ENCODE assay signal across 2 cellular contexts in the genomic region with DNA sequence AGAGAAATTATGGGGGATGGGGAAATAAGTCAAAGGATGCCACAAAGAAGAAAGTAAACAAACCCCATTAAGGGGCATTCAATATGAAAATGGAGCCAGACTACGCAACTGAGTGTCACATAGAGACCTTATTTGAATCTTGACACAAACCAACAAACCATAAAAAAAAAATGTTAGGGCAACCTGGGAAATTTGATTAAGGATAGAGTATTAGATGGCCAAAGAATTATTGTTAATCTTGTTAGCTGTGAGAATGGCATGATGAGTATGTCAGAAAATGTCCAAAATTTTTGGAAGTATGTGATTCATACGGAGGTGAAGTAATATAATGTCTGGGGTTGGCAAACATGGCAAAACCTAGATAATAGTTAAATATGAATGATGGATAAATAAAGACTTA.
A peak's percentile ranks its signal among the peaks of the same experiment; 100 is the strongest.
TF ChIP-seq lines count a peak whose summit lies in the region.

No MANE protein-coding gene starts in this region.

TF ChIP-seq in SK-N-SH treated with all-trans-retinoic acid at 6 μM for 48 hours, 23 proteins besides CTCF, POLR2A, EP300 and RAD21 (continued from another document):
- TF ChIP-seq, protein P1, sequence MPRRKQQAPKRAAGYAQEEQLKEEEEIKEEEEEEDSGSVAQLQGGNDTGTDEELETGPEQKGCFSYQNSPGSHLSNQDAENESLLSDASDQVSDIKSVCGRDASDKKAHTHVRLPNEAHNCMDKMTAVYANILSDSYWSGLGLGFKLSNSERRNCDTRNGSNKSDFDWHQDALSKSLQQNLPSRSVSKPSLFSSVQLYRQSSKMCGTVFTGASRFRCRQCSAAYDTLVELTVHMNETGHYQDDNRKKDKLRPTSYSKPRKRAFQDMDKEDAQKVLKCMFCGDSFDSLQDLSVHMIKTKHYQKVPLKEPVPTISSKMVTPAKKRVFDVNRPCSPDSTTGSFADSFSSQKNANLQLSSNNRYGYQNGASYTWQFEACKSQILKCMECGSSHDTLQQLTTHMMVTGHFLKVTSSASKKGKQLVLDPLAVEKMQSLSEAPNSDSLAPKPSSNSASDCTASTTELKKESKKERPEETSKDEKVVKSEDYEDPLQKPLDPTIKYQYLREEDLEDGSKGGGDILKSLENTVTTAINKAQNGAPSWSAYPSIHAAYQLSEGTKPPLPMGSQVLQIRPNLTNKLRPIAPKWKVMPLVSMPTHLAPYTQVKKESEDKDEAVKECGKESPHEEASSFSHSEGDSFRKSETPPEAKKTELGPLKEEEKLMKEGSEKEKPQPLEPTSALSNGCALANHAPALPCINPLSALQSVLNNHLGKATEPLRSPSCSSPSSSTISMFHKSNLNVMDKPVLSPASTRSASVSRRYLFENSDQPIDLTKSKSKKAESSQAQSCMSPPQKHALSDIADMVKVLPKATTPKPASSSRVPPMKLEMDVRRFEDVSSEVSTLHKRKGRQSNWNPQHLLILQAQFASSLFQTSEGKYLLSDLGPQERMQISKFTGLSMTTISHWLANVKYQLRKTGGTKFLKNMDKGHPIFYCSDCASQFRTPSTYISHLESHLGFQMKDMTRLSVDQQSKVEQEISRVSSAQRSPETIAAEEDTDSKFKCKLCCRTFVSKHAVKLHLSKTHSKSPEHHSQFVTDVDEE (CRISPR knock-in tag; IDR thresholded peaks at IDR 0.05), result 0 out of 2 replicates have a peak, but pooled peaks have one; percentile 19
- no peak for TF ChIP-seq ZNF70 (CRISPR knock-in tag; IDR thresholded peaks at IDR 0.05)
- TF ChIP-seq, protein P2, sequence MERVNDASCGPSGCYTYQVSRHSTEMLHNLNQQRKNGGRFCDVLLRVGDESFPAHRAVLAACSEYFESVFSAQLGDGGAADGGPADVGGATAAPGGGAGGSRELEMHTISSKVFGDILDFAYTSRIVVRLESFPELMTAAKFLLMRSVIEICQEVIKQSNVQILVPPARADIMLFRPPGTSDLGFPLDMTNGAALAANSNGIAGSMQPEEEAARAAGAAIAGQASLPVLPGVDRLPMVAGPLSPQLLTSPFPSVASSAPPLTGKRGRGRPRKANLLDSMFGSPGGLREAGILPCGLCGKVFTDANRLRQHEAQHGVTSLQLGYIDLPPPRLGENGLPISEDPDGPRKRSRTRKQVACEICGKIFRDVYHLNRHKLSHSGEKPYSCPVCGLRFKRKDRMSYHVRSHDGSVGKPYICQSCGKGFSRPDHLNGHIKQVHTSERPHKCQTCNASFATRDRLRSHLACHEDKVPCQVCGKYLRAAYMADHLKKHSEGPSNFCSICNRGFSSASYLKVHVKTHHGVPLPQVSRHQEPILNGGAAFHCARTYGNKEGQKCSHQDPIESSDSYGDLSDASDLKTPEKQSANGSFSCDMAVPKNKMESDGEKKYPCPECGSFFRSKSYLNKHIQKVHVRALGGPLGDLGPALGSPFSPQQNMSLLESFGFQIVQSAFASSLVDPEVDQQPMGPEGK (CRISPR knock-in tag; IDR thresholded peaks at IDR 0.05; ENCODE audit: borderline replicate concordance), result peak; percentile 53; the same call in 1 of the 2 replicates
- no peak for TF ChIP-seq BACH2 (CRISPR knock-in tag; IDR thresholded peaks at IDR 0.05; ENCODE audit: borderline replicate concordance)
- no peak for TF ChIP-seq ZC3H10 (CRISPR knock-in tag; IDR thresholded peaks at IDR 0.05)
- TF ChIP-seq ISL1 (CRISPR knock-in tag; IDR thresholded peaks at IDR 0.05), result peak; percentile 82
- TF ChIP-seq, protein P3, sequence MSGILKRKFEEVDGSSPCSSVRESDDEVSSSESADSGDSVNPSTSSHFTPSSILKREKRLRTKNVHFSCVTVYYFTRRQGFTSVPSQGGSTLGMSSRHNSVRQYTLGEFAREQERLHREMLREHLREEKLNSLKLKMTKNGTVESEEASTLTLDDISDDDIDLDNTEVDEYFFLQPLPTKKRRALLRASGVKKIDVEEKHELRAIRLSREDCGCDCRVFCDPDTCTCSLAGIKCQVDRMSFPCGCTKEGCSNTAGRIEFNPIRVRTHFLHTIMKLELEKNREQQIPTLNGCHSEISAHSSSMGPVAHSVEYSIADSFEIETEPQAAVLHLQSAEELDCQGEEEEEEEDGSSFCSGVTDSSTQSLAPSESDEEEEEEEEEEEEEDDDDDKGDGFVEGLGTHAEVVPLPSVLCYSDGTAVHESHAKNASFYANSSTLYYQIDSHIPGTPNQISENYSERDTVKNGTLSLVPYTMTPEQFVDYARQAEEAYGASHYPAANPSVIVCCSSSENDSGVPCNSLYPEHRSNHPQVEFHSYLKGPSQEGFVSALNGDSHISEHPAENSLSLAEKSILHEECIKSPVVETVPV (CRISPR knock-in tag; IDR thresholded peaks at IDR 0.05), result peak; percentile 20; the same call in 1 of the 2 replicates

TF ChIP-seq in SK-N-SH, 30 proteins besides CTCF, POLR2A, EP300 and RAD21 (continued from another document):
- TF ChIP-seq, protein P4, sequence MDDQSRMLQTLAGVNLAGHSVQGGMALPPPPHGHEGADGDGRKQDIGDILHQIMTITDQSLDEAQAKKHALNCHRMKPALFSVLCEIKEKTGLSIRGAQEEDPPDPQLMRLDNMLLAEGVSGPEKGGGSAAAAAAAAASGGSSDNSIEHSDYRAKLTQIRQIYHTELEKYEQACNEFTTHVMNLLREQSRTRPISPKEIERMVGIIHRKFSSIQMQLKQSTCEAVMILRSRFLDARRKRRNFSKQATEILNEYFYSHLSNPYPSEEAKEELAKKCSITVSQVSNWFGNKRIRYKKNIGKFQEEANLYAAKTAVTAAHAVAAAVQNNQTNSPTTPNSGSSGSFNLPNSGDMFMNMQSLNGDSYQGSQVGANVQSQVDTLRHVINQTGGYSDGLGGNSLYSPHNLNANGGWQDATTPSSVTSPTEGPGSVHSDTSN (IDR thresholded peaks at IDR 0.05), result no peak
- TF ChIP-seq, protein P5, sequence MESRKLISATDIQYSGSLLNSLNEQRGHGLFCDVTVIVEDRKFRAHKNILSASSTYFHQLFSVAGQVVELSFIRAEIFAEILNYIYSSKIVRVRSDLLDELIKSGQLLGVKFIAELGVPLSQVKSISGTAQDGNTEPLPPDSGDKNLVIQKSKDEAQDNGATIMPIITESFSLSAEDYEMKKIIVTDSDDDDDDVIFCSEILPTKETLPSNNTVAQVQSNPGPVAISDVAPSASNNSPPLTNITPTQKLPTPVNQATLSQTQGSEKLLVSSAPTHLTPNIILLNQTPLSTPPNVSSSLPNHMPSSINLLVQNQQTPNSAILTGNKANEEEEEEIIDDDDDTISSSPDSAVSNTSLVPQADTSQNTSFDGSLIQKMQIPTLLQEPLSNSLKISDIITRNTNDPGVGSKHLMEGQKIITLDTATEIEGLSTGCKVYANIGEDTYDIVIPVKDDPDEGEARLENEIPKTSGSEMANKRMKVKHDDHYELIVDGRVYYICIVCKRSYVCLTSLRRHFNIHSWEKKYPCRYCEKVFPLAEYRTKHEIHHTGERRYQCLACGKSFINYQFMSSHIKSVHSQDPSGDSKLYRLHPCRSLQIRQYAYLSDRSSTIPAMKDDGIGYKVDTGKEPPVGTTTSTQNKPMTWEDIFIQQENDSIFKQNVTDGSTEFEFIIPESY (IDR thresholded peaks at IDR 0.05; ENCODE audit: borderline replicate concordance, low read depth), result no peak
- TF ChIP-seq, protein P6, sequence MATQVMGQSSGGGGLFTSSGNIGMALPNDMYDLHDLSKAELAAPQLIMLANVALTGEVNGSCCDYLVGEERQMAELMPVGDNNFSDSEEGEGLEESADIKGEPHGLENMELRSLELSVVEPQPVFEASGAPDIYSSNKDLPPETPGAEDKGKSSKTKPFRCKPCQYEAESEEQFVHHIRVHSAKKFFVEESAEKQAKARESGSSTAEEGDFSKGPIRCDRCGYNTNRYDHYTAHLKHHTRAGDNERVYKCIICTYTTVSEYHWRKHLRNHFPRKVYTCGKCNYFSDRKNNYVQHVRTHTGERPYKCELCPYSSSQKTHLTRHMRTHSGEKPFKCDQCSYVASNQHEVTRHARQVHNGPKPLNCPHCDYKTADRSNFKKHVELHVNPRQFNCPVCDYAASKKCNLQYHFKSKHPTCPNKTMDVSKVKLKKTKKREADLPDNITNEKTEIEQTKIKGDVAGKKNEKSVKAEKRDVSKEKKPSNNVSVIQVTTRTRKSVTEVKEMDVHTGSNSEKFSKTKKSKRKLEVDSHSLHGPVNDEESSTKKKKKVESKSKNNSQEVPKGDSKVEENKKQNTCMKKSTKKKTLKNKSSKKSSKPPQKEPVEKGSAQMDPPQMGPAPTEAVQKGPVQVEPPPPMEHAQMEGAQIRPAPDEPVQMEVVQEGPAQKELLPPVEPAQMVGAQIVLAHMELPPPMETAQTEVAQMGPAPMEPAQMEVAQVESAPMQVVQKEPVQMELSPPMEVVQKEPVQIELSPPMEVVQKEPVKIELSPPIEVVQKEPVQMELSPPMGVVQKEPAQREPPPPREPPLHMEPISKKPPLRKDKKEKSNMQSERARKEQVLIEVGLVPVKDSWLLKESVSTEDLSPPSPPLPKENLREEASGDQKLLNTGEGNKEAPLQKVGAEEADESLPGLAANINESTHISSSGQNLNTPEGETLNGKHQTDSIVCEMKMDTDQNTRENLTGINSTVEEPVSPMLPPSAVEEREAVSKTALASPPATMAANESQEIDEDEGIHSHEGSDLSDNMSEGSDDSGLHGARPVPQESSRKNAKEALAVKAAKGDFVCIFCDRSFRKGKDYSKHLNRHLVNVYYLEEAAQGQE (IDR thresholded peaks at IDR 0.05; ENCODE audit: low read depth, low read length), result no peak
- no peak for TF ChIP-seq FOSL2 (IDR thresholded peaks at IDR 0.05; ENCODE audit: borderline replicate concordance, low read depth)
- TF ChIP-seq, protein P7, sequence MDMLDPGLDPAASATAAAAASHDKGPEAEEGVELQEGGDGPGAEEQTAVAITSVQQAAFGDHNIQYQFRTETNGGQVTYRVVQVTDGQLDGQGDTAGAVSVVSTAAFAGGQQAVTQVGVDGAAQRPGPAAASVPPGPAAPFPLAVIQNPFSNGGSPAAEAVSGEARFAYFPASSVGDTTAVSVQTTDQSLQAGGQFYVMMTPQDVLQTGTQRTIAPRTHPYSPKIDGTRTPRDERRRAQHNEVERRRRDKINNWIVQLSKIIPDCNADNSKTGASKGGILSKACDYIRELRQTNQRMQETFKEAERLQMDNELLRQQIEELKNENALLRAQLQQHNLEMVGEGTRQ (IDR thresholded peaks at IDR 0.05; ENCODE audit: borderline replicate concordance, low read depth, low read length), result no peak
